37 cellular contexts compared by ENCODE assay signal in genomic region chr7:106033735-106034134, GRCh38.
"Had no signal": no experiment of that assay in that cellular context is flagged by ENCODE, and none has a peak within 500 bp of the region (broad histone marks: within the 10 kb centered on the region; RNA-seq: fewer than 3 reads in every experiment).

No MANE protein-coding gene starts in this region.

- H3K36me3 ChIP-seq: adrenal gland, ascending aorta, brain microvascular endothelial cell, breast epithelium, cardiac muscle cell had no signal

- H3K9me3 Mint-ChIP-seq: activated naive CD4-positive, alpha-beta T cell treated with anti-CD3 and anti-CD28 coated beads for 36 hours; activated naive CD4-positive, alpha-beta T cell treated with anti-CD3 and anti-CD28 coated beads, Interleukin-2, amount 10 ng/mL, durations not matched to agents 7 days and 5 days; activated naive CD4-positive, alpha-beta T cell treated with anti-CD3 and anti-CD28 coated beads, Interleukin-2, amount 50 U/mL, for 24 hours; activated naive CD8-positive, alpha-beta T cell treated with anti-CD3 and anti-CD28 coated beads for 36 hours; activated naive CD8-positive, alpha-beta T cell treated with anti-CD3 and anti-CD28 coated beads, Interleukin-2, amount 10 ng/mL, durations not matched to agents 7 days and 5 days; activated naive CD8-positive, alpha-beta T cell treated with anti-CD3 and anti-CD28 coated beads, Interleukin-2, amount 50 U/mL, for 24 hours; activated T-cell treated with anti-CD3 and anti-CD28 coated beads, Interleukin-2, amount 50 U/mL, for 24 hours; activated T-cell treated with anti-CD3 and anti-CD28 coated beads, Interleukin-2, amount 50 U/mL, for 72 hours; activated T-helper 1 cell treated with anti-CD3 and anti-CD28 coated beads, Interleukin-12 subunit alpha, Interleukin-12 subunit beta, Interleukin-2, Interleukin-4 antibody, amounts not matched to agents 30 ng/mL and 10 ng/mL and 1 ng/mL, durations not matched to agents 14 hours and 24 hours and 36 hours; activated T-helper 17 cell treated with anti-CD3 and anti-CD28 coated beads, Interleukin-2, amount 50 U/mL, for 72 hours; activated T-helper 2 cell treated with anti-CD3 and anti-CD28 coated beads, Interferon-gamma antibody, Interleukin-2, Interleukin-4, amounts not matched to agents 10 μg/mL and 5 μg/mL and 100 μg/mL, durations not matched to agents 14 hours and 24 hours and 36 hours; central memory CD8-positive, alpha-beta T cell had no signal

- H3K4me3 Mint-ChIP-seq: activated naive CD4-positive, alpha-beta T cell treated with anti-CD3 and anti-CD28 coated beads for 36 hours; activated naive CD4-positive, alpha-beta T cell treated with anti-CD3 and anti-CD28 coated beads, Interleukin-2, amount 10 ng/mL, durations not matched to agents 7 days and 5 days; activated naive CD4-positive, alpha-beta T cell treated with anti-CD3 and anti-CD28 coated beads, Interleukin-2, amount 50 U/mL, for 24 hours; activated naive CD8-positive, alpha-beta T cell; activated naive CD8-positive, alpha-beta T cell treated with anti-CD3 and anti-CD28 coated beads for 36 hours; activated naive CD8-positive, alpha-beta T cell treated with anti-CD3 and anti-CD28 coated beads, Interleukin-2, amount 10 ng/mL, durations not matched to agents 7 days and 5 days; activated naive CD8-positive, alpha-beta T cell treated with anti-CD3 and anti-CD28 coated beads, Interleukin-2, amount 50 U/mL, for 24 hours; activated T-cell treated with anti-CD3 and anti-CD28 coated beads, Interleukin-2, amount 50 U/mL, for 24 hours; activated T-cell treated with anti-CD3 and anti-CD28 coated beads, Interleukin-2, amount 50 U/mL, for 72 hours; activated T-helper 1 cell treated with anti-CD3 and anti-CD28 coated beads, Interleukin-12 subunit alpha, Interleukin-12 subunit beta, Interleukin-2, Interleukin-4 antibody, amounts not matched to agents 30 ng/mL and 10 ng/mL and 1 ng/mL, durations not matched to agents 14 hours and 24 hours and 36 hours; activated T-helper 17 cell treated with anti-CD3 and anti-CD28 coated beads, Interleukin-2, amount 50 U/mL, for 72 hours; brain; central memory CD8-positive, alpha-beta T cell had no signal

- H3K27me3 ChIP-seq: adrenal gland, ascending aorta, body of pancreas, breast epithelium, cardiac muscle cell had no signal

- H3K4me3 ChIP-seq: adrenal gland, ascending aorta, body of pancreas, breast epithelium, cardiac muscle cell had no signal

- FAIRE-seq: astrocyte, bronchial epithelial cell had no signal

- DNase-seq: activated effector memory CD4-positive, alpha-beta T cell treated with anti-CD3 and anti-CD28 coated beads, Interleukin-2, amount 50 U/mL, for 16 hours; activated effector memory CD4-positive, alpha-beta T cell treated with Interleukin-2 at 50 U/mL for 16 hours; activated gamma-delta T cell; activated naive CD4-positive, alpha-beta T cell; activated naive CD4-positive, alpha-beta T cell treated with anti-CD3 and anti-CD28 coated beads for 36 hours; activated naive CD4-positive, alpha-beta T cell treated with anti-CD3 and anti-CD28 coated beads, Interleukin-2, amount 10 ng/mL, durations not matched to agents 7 days and 5 days; activated naive CD4-positive, alpha-beta T cell treated with anti-CD3 and anti-CD28 coated beads, Interleukin-2, amount 50 U/mL, for 16 hours; activated naive CD4-positive, alpha-beta T cell treated with Interleukin-2 at 50 U/mL for 16 hours; activated naive CD8-positive, alpha-beta T cell treated with anti-CD3 and anti-CD28 coated beads for 36 hours; activated naive CD8-positive, alpha-beta T cell treated with anti-CD3 and anti-CD28 coated beads, Interleukin-2, amount 10 ng/mL, durations not matched to agents 7 days and 5 days; activated naive CD8-positive, alpha-beta T cell treated with anti-CD3 and anti-CD28 coated beads, Interleukin-2, amount 50 U/mL, for 24 hours; activated T-cell treated with anti-CD3 and anti-CD28 coated beads, Interleukin-2, amount 50 U/mL, for 1 hour; activated T-cell treated with anti-CD3 and anti-CD28 coated beads, Interleukin-2, amount 50 U/mL, for 24 hours; activated T-cell treated with anti-CD3 and anti-CD28 coated beads, Interleukin-2, amount 50 U/mL, for 48 hours; activated T-cell treated with anti-CD3 and anti-CD28 coated beads, Interleukin-2, amount 50 U/mL, for 72 hours; adrenal gland; amniotic stem cell; amygdala; anterior cingulate cortex; aorta; body of pancreas; brain microvascular endothelial cell; central memory CD4-positive, alpha-beta T cell; cerebellar nuclear complex had no signal

- H3K4me1 ChIP-seq: adrenal gland, ascending aorta, body of pancreas, breast epithelium had no signal

- H3K4me1 Mint-ChIP-seq: activated naive CD8-positive, alpha-beta T cell treated with anti-CD3 and anti-CD28 coated beads, Interleukin-2, amount 10 ng/mL, durations not matched to agents 7 days and 5 days; central memory CD8-positive, alpha-beta T cell had no signal

- H3K27ac ChIP-seq: adrenal gland, ascending aorta, body of pancreas, brain microvascular endothelial cell, breast epithelium, cardiac muscle cell had no signal

- H3K27me3 Mint-ChIP-seq: activated naive CD4-positive, alpha-beta T cell treated with anti-CD3 and anti-CD28 coated beads, Interleukin-2, amount 50 U/mL, for 24 hours; activated naive CD8-positive, alpha-beta T cell; activated naive CD8-positive, alpha-beta T cell treated with anti-CD3 and anti-CD28 coated beads for 36 hours; activated naive CD8-positive, alpha-beta T cell treated with anti-CD3 and anti-CD28 coated beads, Interleukin-2, amount 50 U/mL, for 24 hours; activated T-cell treated with anti-CD3 and anti-CD28 coated beads, Interleukin-2, amount 50 U/mL, for 24 hours; activated T-helper 17 cell treated with anti-CD3 and anti-CD28 coated beads, Interleukin-2, amount 50 U/mL, for 72 hours; central memory CD8-positive, alpha-beta T cell had no signal

- H3K9me3 ChIP-seq: adrenal gland, ascending aorta, breast epithelium had no signal

- ATAC-seq: activated naive CD4-positive, alpha-beta T cell treated with anti-CD3 and anti-CD28 coated beads, Interleukin-2, amount 50 U/mL, for 72 hours; activated naive CD8-positive, alpha-beta T cell treated with anti-CD3 and anti-CD28 coated beads, Interleukin-2, amount 50 U/mL, for 24 hours; activated T-cell treated with anti-CD3 and anti-CD28 coated beads, Interleukin-2, amount 50 U/mL, for 72 hours; activated T-helper 17 cell treated with anti-CD3 and anti-CD28 coated beads, Interleukin-2, amount 50 U/mL, for 72 hours; body of pancreas had no signal

- H3K36me3 Mint-ChIP-seq: activated naive CD4-positive, alpha-beta T cell treated with anti-CD3 and anti-CD28 coated beads, Interleukin-2, amount 10 ng/mL, durations not matched to agents 7 days and 5 days; activated naive CD4-positive, alpha-beta T cell treated with anti-CD3 and anti-CD28 coated beads, Interleukin-2, amount 50 U/mL, for 24 hours; activated naive CD4-positive, alpha-beta T cell treated with anti-CD3 and anti-CD28 coated beads, Interleukin-2, amount 50 U/mL, for 72 hours; activated naive CD8-positive, alpha-beta T cell; activated naive CD8-positive, alpha-beta T cell treated with anti-CD3 and anti-CD28 coated beads for 36 hours; activated naive CD8-positive, alpha-beta T cell treated with anti-CD3 and anti-CD28 coated beads, Interleukin-2, amount 10 ng/mL, durations not matched to agents 7 days and 5 days had no signal
